8 cellular contexts compared by ENCODE assay signal in the genomic region with DNA sequence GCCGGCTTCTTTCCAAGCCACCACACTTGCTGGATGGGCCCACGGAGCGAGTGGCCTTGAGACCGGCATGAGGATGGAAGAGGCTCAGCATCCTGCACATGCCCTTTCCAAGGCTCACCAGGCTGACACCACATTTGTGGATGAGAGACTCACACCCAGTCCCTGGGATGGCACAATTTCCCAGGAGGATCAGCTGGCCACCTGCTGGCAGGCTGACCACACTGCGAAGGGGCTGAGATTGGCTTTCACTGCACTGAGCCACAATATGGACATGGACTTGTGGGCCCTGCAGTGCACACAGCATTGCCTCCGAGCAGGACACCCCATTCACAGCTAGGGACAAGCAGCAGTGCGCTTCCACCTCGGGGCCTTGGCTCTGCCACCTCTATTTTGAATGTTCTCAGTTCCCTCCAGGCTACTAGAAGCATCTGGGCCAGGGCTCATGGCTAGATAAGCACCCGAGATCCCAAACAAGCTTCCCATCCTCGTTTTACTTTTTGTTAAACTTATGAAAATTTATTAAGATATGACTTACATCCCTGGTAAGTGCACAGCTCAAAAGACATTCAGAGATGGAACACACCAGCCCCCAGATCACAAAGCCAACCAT. TPM values are rescaled to one million over a fixed set of nuclear protein-coding genes. Genes with fewer than 3 reads are reported as not detected.
DNase-seq lines count a peak whose midpoint lies in the region; ATAC-seq, FAIRE-seq and TF ChIP-seq lines count a peak whose summit lies in the region.

No MANE protein-coding gene starts in this region.

- CTCF ChIA-PET in AG04449 (lab: Yijun Ruan, JAX) = interaction anchor here (0.6 to 4.6 kb wide), 19 partner anchors 9 to 194 kb away, joined by 3 to 28 read pairs (median 5); no protein-coding TSS in a partner anchor

- H3K27ac ChIP-seq in right atrium auricular region (no peak overlapping the region), tibial nerve (no peak overlapping the region)

- 78 to 81% methylated on average over 9 to 10 of the region's 10 CpGs for WGBS in tibial nerve, 2 donors

- H3K4me3 ChIP-seq in AG04449 (ENCODE audit: low read depth, low read length) (no peak overlapping the region), right atrium auricular region (no peak overlapping the region), tibial nerve (no peak overlapping the region)

- ATAC-seq in GM18502 (IDR thresholded peaks at IDR 0.05; ENCODE audit: poor library complexity, unreplicated experiment) (no peak), GM19455 (IDR thresholded peaks at IDR 0.05; ENCODE audit: unreplicated experiment) (no peak)

- POLR2A ChIA-PET in AG04449 (lab: Yijun Ruan, JAX) = no interaction called here

- TF ChIP-seq POLR2A in H54 (IDR thresholded peaks at IDR 0.05; ENCODE audit: low read depth, low read length) = no peak
- TF ChIP-seq POLR2A in tibial nerve (IDR thresholded peaks at IDR 0.05) = no peak

- no peaks in the 10 kb centered on the region for H3K4me1 ChIP-seq in right atrium auricular region
- H3K4me1 ChIP-seq in tibial nerve = no peaks in the 10 kb centered on the region

- peak; percentile 83 for TF ChIP-seq CTCF in AG04449 (IDR thresholded peaks at IDR 0.05; ENCODE audit: insufficient read depth, low read length, missing control alignments)
- peak; percentile 28 to 63 for TF ChIP-seq CTCF in right atrium auricular region (IDR thresholded peaks at IDR 0.05)
- TF ChIP-seq CTCF in tibial nerve (IDR thresholded peaks at IDR 0.05) = peak; percentile 12 to 44 (median 36)

- DNase-seq in AG04449 (ENCODE audit: low read depth, low spot score) (no peak), H54 (ENCODE audit: insufficient read length, low spot score) (peak; percentile 11), UCSD-AML1 (lab: John Stamatoyannopoulos, UW; ENCODE audit: unreplicated experiment) (peak; percentile 62), right atrium auricular region (ENCODE audit: low spot score) (no peak), tibial nerve (ENCODE audit: low spot score in 2 of 2) (no peak)
- DNase-seq in activated CD8-positive, alpha-beta memory T cell treated with anti-CD3 and anti-CD28 coated beads, Interleukin-2, amount 50 U/mL, for 48 hours = no peak

- TF ChIP-seq EP300 in tibial nerve (IDR thresholded peaks at IDR 0.05) = no peak

- H3K27me3 ChIP-seq in right atrium auricular region (no peaks in the 10 kb centered on the region), tibial nerve (no peaks in the 10 kb centered on the region)

- H3K9me3 ChIP-seq in right atrium auricular region (no peaks in the 10 kb centered on the region), tibial nerve (no peaks in the 10 kb centered on the region)

- no peak for FAIRE-seq in H54 (lab: Jason Lieb, UNC)

- H3K36me3 ChIP-seq in right atrium auricular region (no peaks in the 10 kb centered on the region), tibial nerve (no peaks in the 10 kb centered on the region)

RNA-seq across cellular contexts. Expression of a gene that starts 25.3 kb away (rescaled TPM):
- total RNA-seq in right atrium auricular region (10 to 100 TPM in 1 of 2 donors, 1 to 10 TPM in 1; 7.9 to 10.2 TPM), tibial nerve (100 to 1,000 TPM in 1 of 4 donors, 10 to 100 TPM in 3; 45.1 to 110 (median 54.2) TPM)

Comparison
In these comparisons a context has a peak if more than half of its experiments do, and no peak if none do; other contexts are left out.
1. DNase-seq: peak in H54 (single experiment) and UCSD-AML1 (single experiment); none in AG04449 (single experiment), right atrium auricular region (single experiment), tibial nerve (0 of 2) and activated CD8-positive, alpha-beta memory T cell treated with anti-CD3 and anti-CD28 coated beads, Interleukin-2, amount 50 U/mL, for 48 hours (single experiment).
2. RNA of a gene that starts 25.3 kb away (total RNA-seq): 45.1 to 110 TPM in tibial nerve; 7.9 to 10.2 TPM in right atrium auricular region; every median in the first group is over 4 times any median in the second.
3. Peak in every context shown above with its lines, with median percentiles within 50 percentile points of each other: CTCF ChIP-seq.